In genomic region chr3:69925506-69925905, GRCh38 we compare ENCODE assay signal across 17 cellular contexts.
DNase-seq lines count a peak whose midpoint lies in the region; ATAC-seq and TF ChIP-seq lines count a peak whose summit lies in the region.
"Had no signal": no experiment of that assay in that cellular context is flagged by ENCODE, and none has a peak within 500 bp of the region (broad histone marks: within the 10 kb centered on the region; RNA-seq: fewer than 3 reads in every experiment).

No MANE protein-coding gene starts in this region.

- no peaks in the 10 kb centered on the region for H3K9me3 ChIP-seq in HEK293 (ENCODE audit: control insufficient read depth, insufficient read depth, low read depth, low read length)
- H3K9me3 ChIP-seq: BLaER1 treated with 17β-estradiol and CSF1 and Interleukin-3, amounts not matched to agents 10 nM and 100 nM had no signal

- POLR2A ChIA-PET in HEK293 (lab: Yijun Ruan, JAX), result no interaction called here

- CTCF ChIA-PET in HEK293 (lab: Yijun Ruan, JAX), result no interaction called here

- no peaks in the 10 kb centered on the region for H3K36me3 ChIP-seq in HEK293 (ENCODE audit: control insufficient read depth in 2 of 2, insufficient read depth in 1 of 2, low read length in 2 of 2)

- TF ChIP-seq CTCF in AG09319 (IDR thresholded peaks at IDR 0.05; ENCODE audit: low read depth, low read length), result no peak
- TF ChIP-seq CTCF in HEK293 (tag by site-specific recombination; IDR thresholded peaks at IDR 0.05), result no peak
- no peak for TF ChIP-seq CTCF in dorsolateral prefrontal cortex (IDR thresholded peaks at IDR 0.05 in 54 of 56, conservative IDR thresholded peaks at IDR 0.05 in 2 of 56; ENCODE audit: low read depth in 1 of 56, partially characterized antibody in 56 of 56)
- no peak for TF ChIP-seq CTCF in mesothelial cell of epicardium (IDR thresholded peaks at IDR 0.05; ENCODE audit: unreplicated experiment)

- H3K4me1 Mint-ChIP-seq in mesothelial cell of epicardium, result no peaks in the 10 kb centered on the region
- H3K4me1 Mint-ChIP-seq: IgD-negative memory B cell had no signal

- no peaks in the 10 kb centered on the region for H3K4me1 ChIP-seq in HEK293 (ENCODE audit: control insufficient read depth, insufficient read depth, low read length)
- H3K4me1 ChIP-seq: BLaER1 treated with 17β-estradiol and CSF1 and Interleukin-3, amounts not matched to agents 10 nM and 100 nM had no signal

- H3K9me3 Mint-ChIP-seq in mesothelial cell of epicardium, result no peaks in the 10 kb centered on the region

- intact Hi-C loops in dorsolateral prefrontal cortex (cut with DNase I), result no loop called here

- H3K36me3 Mint-ChIP-seq in mesothelial cell of epicardium, result no peaks in the 10 kb centered on the region
- H3K36me3 Mint-ChIP-seq: IgD-negative memory B cell had no signal

- H3K4me3 Mint-ChIP-seq in mesothelial cell of epicardium, result no peak overlapping the region
- H3K4me3 Mint-ChIP-seq: IgD-negative memory B cell had no signal

- H3K4me3 ChIP-seq in HEK293 (ENCODE audit: low read depth, low read length) (no peak overlapping the region), dorsolateral prefrontal cortex (no peak overlapping the region)
- H3K4me3 ChIP-seq: BLaER1 treated with 17β-estradiol and CSF1 and Interleukin-3, amounts not matched to agents 10 nM and 100 nM had no signal

- peaks cover 21% of the 10 kb centered on the region for H3K27me3 Mint-ChIP-seq in mesothelial cell of epicardium (ENCODE audit: low read depth)
- H3K27me3 Mint-ChIP-seq: IgD-negative memory B cell had no signal

- no peak overlapping the region for H3K27ac Mint-ChIP-seq in mesothelial cell of epicardium
- H3K27ac Mint-ChIP-seq: IgD-negative memory B cell had no signal

- DNase-seq in AG09319 (ENCODE audit: extremely low read depth, low read depth) (peak; percentile 20), dorsolateral prefrontal cortex (no peak), mesothelial cell of epicardium (ENCODE audit: low spot score in 2 of 2, unreplicated experiment in 2 of 2) (no peak), RKO (ENCODE audit: low spot score) (no peak)
- DNase-seq: MV-4-11, NCI-H1417 treated with DMSO at 0.1 percent for 48 hours, NCI-H2029 treated with DMSO at 0.1 percent for 48 hours, NCI-H510A, Right ventricle myocardium superior had no signal

- H3K27ac ChIP-seq in HEK293 (ENCODE audit: extremely low read depth, low read depth, low read length) (no peak overlapping the region), dorsolateral prefrontal cortex (peak overlapping the region in 53 of 59 donors; percentile 17 to 93 (median 79)), layer of hippocampus (ENCODE audit: low read depth, low read length) (peak overlapping the region; percentile 76)
- H3K27ac ChIP-seq: BLaER1 treated with 17β-estradiol and CSF1 and Interleukin-3, amounts not matched to agents 10 nM and 100 nM had no signal

- ATAC-seq in HG03342 (IDR thresholded peaks at IDR 0.05; ENCODE audit: unreplicated experiment), result no peak
- no peak for ATAC-seq in GM19467 (IDR thresholded peaks at IDR 0.05; ENCODE audit: unreplicated experiment)
- ATAC-seq: Panc1, SK-N-SH treated with all-trans-retinoic acid at 6 μM for 48 hours had no signal

- H3K27me3 ChIP-seq in dorsolateral prefrontal cortex, result no peaks in the 10 kb centered on the region
- no peaks in the 10 kb centered on the region for H3K27me3 ChIP-seq in layer of hippocampus (ENCODE audit: control insufficient read depth, insufficient read depth, low read length)
- H3K27me3 ChIP-seq: BLaER1 treated with 17β-estradiol and CSF1 and Interleukin-3, amounts not matched to agents 10 nM and 100 nM had no signal

TF ChIP-seq in HEK293, 187 proteins besides CTCF, POLR2A, EP300 and RAD21:
- TF ChIP-seq TRIM28 (IDR thresholded peaks at IDR 0.05; ENCODE audit: borderline replicate concordance, low read length) (no peak), SCRT2 (tag by site-specific recombination; IDR thresholded peaks at IDR 0.05) (peak; percentile 31; the same call in 1 of the 2 replicates), TCF7L2 (IDR thresholded peaks at IDR 0.05; ENCODE audit: borderline replicate concordance, low read depth, low read length) (no peak)
